Comparison of ENCODE assay signal across 1 cellular context in genomic region chr1:78229344-78229743, GRCh38.
TF ChIP-seq lines count a peak whose summit lies in the region.

No MANE protein-coding gene starts in this region.

TF ChIP-seq in WTC11, 78 proteins besides CTCF, POLR2A, EP300 and RAD21 (continued from another document):
- TF ChIP-seq GRHL2 (CRISPR knock-in tag; IDR thresholded peaks at IDR 0.05; ENCODE audit: insufficient replicate concordance, severe bottlenecking): no peak
- no peak for TF ChIP-seq USF1 (CRISPR knock-in tag; IDR thresholded peaks at IDR 0.05)
- TF ChIP-seq ZNF281 (CRISPR knock-in tag; IDR thresholded peaks at IDR 0.05): no peak
- no peak for TF ChIP-seq ARID4B (CRISPR knock-in tag; IDR thresholded peaks at IDR 0.05; ENCODE audit: borderline replicate concordance)
- TF ChIP-seq ZNF396 (CRISPR knock-in tag; IDR thresholded peaks at IDR 0.05; ENCODE audit: borderline replicate concordance): no peak
- no peak for TF ChIP-seq ZNF138 (CRISPR knock-in tag; conservative IDR thresholded peaks at IDR 0.05)
- no peak for TF ChIP-seq TCF7 (CRISPR knock-in tag; IDR thresholded peaks at IDR 0.05; ENCODE audit: low read depth)
- TF ChIP-seq ESRRA (CRISPR knock-in tag; IDR thresholded peaks at IDR 0.05; ENCODE audit: borderline replicate concordance): no peak
